In genomic region chr10:102065561-102066420, GRCh38 we compare ENCODE assay signal across 8 cellular contexts. TPM values are rescaled to one million over a fixed set of nuclear protein-coding genes. Genes with fewer than 3 reads are reported as not detected.
DNase-seq lines count a peak whose midpoint lies in the region; ATAC-seq and TF ChIP-seq lines count a peak whose summit lies in the region.

No MANE protein-coding gene starts in this region.

- in situ Hi-C loops in astrocyte of the spinal cord (cut with HindIII; ENCODE audit: low sequenced_read_pairs) = no loop called here

- H3K4me3 ChIP-seq in astrocyte of the spinal cord (ENCODE audit: low read depth, low read length) = peak overlapping the region; percentile 58
- H3K4me3 ChIP-seq in iPS-18a (ENCODE audit: low read length) = peak overlapping the region; percentile 78
- peak overlapping the region; percentile 82 to 98 (median 93) for H3K4me3 ChIP-seq in skin epidermis

- H3K27ac ChIP-seq in iPS-18a (ENCODE audit: low read length) (no peak overlapping the region), skin epidermis (peak overlapping the region; percentile 60 to 98 (median 95))

- H3K9ac ChIP-seq in iPS-18a (ENCODE audit: low read length) = peak overlapping the region; percentile 62

- no peaks in the 10 kb centered on the region for H3K36me3 ChIP-seq in iPS-18a (ENCODE audit: control insufficient read depth, low read depth, low read length)

- no peaks in the 10 kb centered on the region for H3K9me3 ChIP-seq in iPS-18a (ENCODE audit: control insufficient read depth, low read depth, low read length)

- intact Hi-C loops in Right ventricle myocardium inferior (cut with DNase I) = loop anchor here (5.0 kb wide), 2 partner anchors 52 to 228 kb away; no protein-coding TSS in a partner anchor
- intact Hi-C loops in cardiac septum (cut with DNase I) = loop anchor here (1.0 to 5.0 kb wide), 3 partner anchors 9 to 67 kb away; partner anchors contain the start of genes ARMH3 and PPRC1

- peaks cover 17% of the 10 kb centered on the region for H3K27me3 ChIP-seq in iPS-18a (ENCODE audit: control insufficient read depth, insufficient read depth, low read length)

- no peaks in the 10 kb centered on the region for H3K4me1 ChIP-seq in iPS-18a (ENCODE audit: control insufficient read depth, low read depth, low read length)

- no peak for TF ChIP-seq CTCF in astrocyte of the spinal cord (IDR thresholded peaks at IDR 0.05; ENCODE audit: low read depth, low read length)

- ATAC-seq in Right ventricle myocardium inferior (peak; percentile 47), HG02678 (IDR thresholded peaks at IDR 0.05; ENCODE audit: unreplicated experiment) (peak; percentile 23)

- DNase-seq in Right ventricle myocardium inferior (ENCODE audit: missing footprints) = peak; percentile 80
- no peak for DNase-seq in cardiac septum (ENCODE audit: low spot score)
- peak; percentile 58 for DNase-seq in OCI-M1 (lab: John Stamatoyannopoulos, UW)
- no peak for DNase-seq in astrocyte of the spinal cord (ENCODE audit: low read depth, low spot score)
- no peak for DNase-seq in epidermal melanocyte (ENCODE audit: insufficient read length, low spot score)

RNA-seq across cellular contexts. Expression of gene HPS6, which starts 0.6 kb away (rescaled TPM):
- 11.0 TPM for total RNA-seq in Right ventricle myocardium inferior
- total RNA-seq in cardiac septum = 12.1 TPM

RNA-seq across cellular contexts. Expression of gene ARMH3, which starts 9.8 kb away (rescaled TPM):
- total RNA-seq in Right ventricle myocardium inferior = 51.9 TPM
- 50.4 TPM for total RNA-seq in cardiac septum

RNA-seq across cellular contexts. Expression of gene LDB1, which starts 54.4 kb away (rescaled TPM):
- 56.5 TPM for total RNA-seq in Right ventricle myocardium inferior
- 53.6 TPM for total RNA-seq in cardiac septum

Comparison
In these comparisons a context has a peak if more than half of its experiments do, and no peak if none do; other contexts are left out.
1. DNase-seq: peak in Right ventricle myocardium inferior (single experiment) and OCI-M1 (single experiment); none in cardiac septum (single experiment), astrocyte of the spinal cord (single experiment) and epidermal melanocyte (single experiment).
2. Peak in every context shown above with its lines, with median percentiles within 50 percentile points of each other: H3K4me3 ChIP-seq.